20 cellular contexts compared by ENCODE assay signal in genomic region chr20:32429343-32429742, GRCh38.
"Had no signal": no experiment of that assay in that cellular context is flagged by ENCODE, and none has a peak within 500 bp of the region (broad histone marks: within the 10 kb centered on the region; RNA-seq: fewer than 3 reads in every experiment).

No MANE protein-coding gene starts in this region.

- H3K4me3 Mint-ChIP-seq: activated CD4-positive, alpha-beta T cell treated with anti-CD3 and anti-CD28 coated beads, Interleukin-2, amount 10 ng/mL, durations not matched to agents 7 days and 5 days; activated naive CD4-positive, alpha-beta T cell treated with anti-CD3 and anti-CD28 coated beads for 36 hours; nephron had no signal

- H3K27ac ChIP-seq: ascending aorta, gastrocnemius medialis, tibial artery had no signal

- H3K27me3 ChIP-seq: ascending aorta, gastrocnemius medialis, tibial artery had no signal

- H3K9me3 Mint-ChIP-seq: activated CD4-positive, alpha-beta T cell treated with anti-CD3 and anti-CD28 coated beads, Interleukin-2, amount 10 ng/mL, durations not matched to agents 7 days and 5 days; activated naive CD4-positive, alpha-beta T cell treated with anti-CD3 and anti-CD28 coated beads for 36 hours; activated T-helper 2 cell treated with anti-CD3 and anti-CD28 coated beads, Interferon-gamma antibody, Interleukin-2, Interleukin-4, amounts not matched to agents 10 μg/mL and 5 μg/mL and 100 μg/mL, durations not matched to agents 14 hours and 24 hours and 36 hours; nephron had no signal

- DNase-seq: activated CD4-positive, alpha-beta T cell treated with anti-CD3 and anti-CD28 coated beads, Interleukin-2, amount 10 ng/mL, durations not matched to agents 7 days and 5 days; activated naive CD4-positive, alpha-beta T cell treated with anti-CD3 and anti-CD28 coated beads for 36 hours; activated T-cell treated with anti-CD3 and anti-CD28 coated beads for 4 hours; cortex of kidney; gastrocnemius medialis; head of caudate nucleus; midbrain; occipital lobe; stimulated activated CD4-positive, alpha-beta T cell treated with anti-CD3 and anti-CD28 coated beads, Interleukin-12 subunit alpha, Interleukin-12 subunit beta, amount 100 ng/mL, for 4 hours; stimulated activated CD4-positive, alpha-beta T cell treated with anti-CD3 and anti-CD28 coated beads, Interleukin-1b, Interleukin-23, amount 100 ng/mL, for 48 hours; stimulated activated CD8-positive, alpha-beta memory T cell treated with anti-CD3 and anti-CD28 coated beads, Interleukin-4, amount 100 ng/mL, for 48 hours; stimulated activated naive CD8-positive, alpha-beta T cell treated with anti-CD3 and anti-CD28 coated beads, Interleukin-15, Interleukin-2, amounts not matched to agents 100 U/mL and 50 U/mL, for 24 hours; substantia nigra; T-helper 1 cell; T-helper 9 cell; tibial artery had no signal

- H3K4me3 ChIP-seq: ascending aorta, gastrocnemius medialis, lung, tibial artery had no signal

- H3K4me1 ChIP-seq: ascending aorta, tibial artery had no signal

- H3K9me3 ChIP-seq: ascending aorta, gastrocnemius medialis, tibial artery had no signal

- H3K27ac Mint-ChIP-seq: activated CD4-positive, alpha-beta T cell treated with anti-CD3 and anti-CD28 coated beads, Interleukin-2, amount 10 ng/mL, durations not matched to agents 7 days and 5 days; activated naive CD4-positive, alpha-beta T cell treated with anti-CD3 and anti-CD28 coated beads for 36 hours; activated T-helper 2 cell treated with anti-CD3 and anti-CD28 coated beads, Interferon-gamma antibody, Interleukin-2, Interleukin-4, amounts not matched to agents 10 μg/mL and 5 μg/mL and 100 μg/mL, durations not matched to agents 14 hours and 24 hours and 36 hours; nephron had no signal

- H3K27me3 Mint-ChIP-seq: activated CD4-positive, alpha-beta T cell treated with anti-CD3 and anti-CD28 coated beads, Interleukin-2, amount 10 ng/mL, durations not matched to agents 7 days and 5 days had no signal

- H3K4me1 Mint-ChIP-seq: nephron had no signal
